ENCODE assay signal across 1 cellular context in the genomic region with DNA sequence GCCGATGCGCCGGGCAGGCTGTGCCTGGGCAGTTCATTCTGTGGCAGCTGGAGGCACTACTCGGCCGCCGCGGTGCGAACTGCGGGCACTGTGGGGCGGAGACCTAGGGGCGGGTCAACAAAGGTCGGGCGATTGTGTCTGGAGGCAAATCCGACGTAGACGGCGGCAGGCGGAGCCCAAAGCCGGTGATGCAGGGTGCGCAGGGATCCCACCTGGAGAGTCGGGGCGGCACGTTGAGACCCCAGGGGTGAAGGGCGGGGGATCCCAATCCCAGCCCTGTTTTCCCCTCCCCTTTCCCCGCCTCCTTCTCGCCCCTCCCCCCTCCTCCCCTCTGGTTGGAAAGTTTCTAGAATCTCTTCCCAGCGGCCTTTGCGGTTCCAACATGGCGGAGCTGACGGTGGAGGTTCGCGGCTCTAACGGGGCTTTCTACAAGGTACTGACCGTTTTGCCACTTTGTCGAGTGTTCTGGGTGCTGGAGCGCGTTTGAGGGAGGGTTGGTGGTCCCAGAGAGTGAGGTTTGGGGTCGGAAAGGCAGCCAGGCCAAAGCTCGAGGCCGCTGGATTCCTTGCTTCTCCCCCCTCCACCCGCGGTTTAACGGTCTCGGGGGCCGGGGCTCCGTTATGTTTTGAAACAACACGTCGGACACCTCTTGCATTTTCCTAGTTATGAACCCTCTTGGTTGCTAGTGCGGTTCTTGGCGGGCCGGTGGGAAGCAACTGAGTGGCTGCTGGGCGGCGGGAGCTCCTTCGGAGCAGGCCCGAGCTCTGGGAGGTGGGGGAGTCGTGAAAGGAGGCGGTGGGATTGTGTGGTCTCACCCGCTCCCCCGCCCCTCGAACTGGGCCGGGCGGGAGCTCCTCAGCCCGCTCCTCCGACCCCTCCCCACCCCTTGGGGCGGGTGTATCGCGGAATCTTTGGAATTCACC.
TF ChIP-seq lines count a peak whose summit lies in the region.

A gene (plus strand): TSS at position 367 of the 923 bp plus-strand sequence. CDS start 16 bp downstream, at position 383.

TF ChIP-seq in HepG2, 621 proteins besides CTCF, POLR2A, EP300 and RAD21 (continued from another document and continues in another):
- TF ChIP-seq ZNF382 (CRISPR knock-in tag; IDR thresholded peaks at IDR 0.05; ENCODE audit: borderline replicate concordance) = no peak
- no peak for TF ChIP-seq ZBTB3 (CRISPR knock-in tag; IDR thresholded peaks at IDR 0.05; ENCODE audit: borderline replicate concordance, low read depth)
- TF ChIP-seq, protein P1, sequence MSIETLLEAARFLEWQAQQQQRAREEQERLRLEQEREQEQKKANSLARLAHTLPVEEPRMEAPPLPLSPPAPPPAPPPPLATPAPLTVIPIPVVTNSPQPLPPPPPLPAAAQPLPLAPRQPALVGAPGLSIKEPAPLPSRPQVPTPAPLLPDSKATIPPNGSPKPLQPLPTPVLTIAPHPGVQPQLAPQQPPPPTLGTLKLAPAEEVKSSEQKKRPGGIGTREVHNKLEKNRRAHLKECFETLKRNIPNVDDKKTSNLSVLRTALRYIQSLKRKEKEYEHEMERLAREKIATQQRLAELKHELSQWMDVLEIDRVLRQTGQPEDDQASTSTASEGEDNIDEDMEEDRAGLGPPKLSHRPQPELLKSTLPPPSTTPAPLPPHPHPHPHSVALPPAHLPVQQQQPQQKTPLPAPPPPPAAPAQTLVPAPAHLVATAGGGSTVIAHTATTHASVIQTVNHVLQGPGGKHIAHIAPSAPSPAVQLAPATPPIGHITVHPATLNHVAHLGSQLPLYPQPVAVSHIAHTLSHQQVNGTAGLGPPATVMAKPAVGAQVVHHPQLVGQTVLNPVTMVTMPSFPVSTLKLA (IDR thresholded peaks at IDR 0.05) = 0 out of 2 replicates have a peak, but pooled peaks have one; percentile 13
- TF ChIP-seq TGIF2 (CRISPR knock-in tag; IDR thresholded peaks at IDR 0.05) = no peak
- no peak for TF ChIP-seq NONO (IDR thresholded peaks at IDR 0.05)
- TF ChIP-seq NONO (CRISPR knock-in tag; conservative IDR thresholded peaks at IDR 0.05) = no peak
- TF ChIP-seq ZNF264 (CRISPR knock-in tag; IDR thresholded peaks at IDR 0.05) = peak; percentile 15; the same call in 1 of the 2 replicates
- TF ChIP-seq ZNF790 (CRISPR knock-in tag; IDR thresholded peaks at IDR 0.05; ENCODE audit: borderline replicate concordance) = no peak
- TF ChIP-seq PPARG (CRISPR knock-in tag; conservative IDR thresholded peaks at IDR 0.05) = no peak
- no peak for TF ChIP-seq NR3C1 (CRISPR knock-in tag; IDR thresholded peaks at IDR 0.05)
- TF ChIP-seq SCMH1 (CRISPR knock-in tag; IDR thresholded peaks at IDR 0.05; ENCODE audit: borderline replicate concordance) = no peak
- peak; percentile 23; the same call in 1 of the 2 replicates for TF ChIP-seq NR2C2 (CRISPR knock-in tag; IDR thresholded peaks at IDR 0.05; ENCODE audit: borderline replicate concordance)
- peak; percentile 70; the same call in 1 of the 2 replicates for TF ChIP-seq FOXC1 (CRISPR knock-in tag; IDR thresholded peaks at IDR 0.05; ENCODE audit: borderline replicate concordance)
- TF ChIP-seq, protein P2, sequence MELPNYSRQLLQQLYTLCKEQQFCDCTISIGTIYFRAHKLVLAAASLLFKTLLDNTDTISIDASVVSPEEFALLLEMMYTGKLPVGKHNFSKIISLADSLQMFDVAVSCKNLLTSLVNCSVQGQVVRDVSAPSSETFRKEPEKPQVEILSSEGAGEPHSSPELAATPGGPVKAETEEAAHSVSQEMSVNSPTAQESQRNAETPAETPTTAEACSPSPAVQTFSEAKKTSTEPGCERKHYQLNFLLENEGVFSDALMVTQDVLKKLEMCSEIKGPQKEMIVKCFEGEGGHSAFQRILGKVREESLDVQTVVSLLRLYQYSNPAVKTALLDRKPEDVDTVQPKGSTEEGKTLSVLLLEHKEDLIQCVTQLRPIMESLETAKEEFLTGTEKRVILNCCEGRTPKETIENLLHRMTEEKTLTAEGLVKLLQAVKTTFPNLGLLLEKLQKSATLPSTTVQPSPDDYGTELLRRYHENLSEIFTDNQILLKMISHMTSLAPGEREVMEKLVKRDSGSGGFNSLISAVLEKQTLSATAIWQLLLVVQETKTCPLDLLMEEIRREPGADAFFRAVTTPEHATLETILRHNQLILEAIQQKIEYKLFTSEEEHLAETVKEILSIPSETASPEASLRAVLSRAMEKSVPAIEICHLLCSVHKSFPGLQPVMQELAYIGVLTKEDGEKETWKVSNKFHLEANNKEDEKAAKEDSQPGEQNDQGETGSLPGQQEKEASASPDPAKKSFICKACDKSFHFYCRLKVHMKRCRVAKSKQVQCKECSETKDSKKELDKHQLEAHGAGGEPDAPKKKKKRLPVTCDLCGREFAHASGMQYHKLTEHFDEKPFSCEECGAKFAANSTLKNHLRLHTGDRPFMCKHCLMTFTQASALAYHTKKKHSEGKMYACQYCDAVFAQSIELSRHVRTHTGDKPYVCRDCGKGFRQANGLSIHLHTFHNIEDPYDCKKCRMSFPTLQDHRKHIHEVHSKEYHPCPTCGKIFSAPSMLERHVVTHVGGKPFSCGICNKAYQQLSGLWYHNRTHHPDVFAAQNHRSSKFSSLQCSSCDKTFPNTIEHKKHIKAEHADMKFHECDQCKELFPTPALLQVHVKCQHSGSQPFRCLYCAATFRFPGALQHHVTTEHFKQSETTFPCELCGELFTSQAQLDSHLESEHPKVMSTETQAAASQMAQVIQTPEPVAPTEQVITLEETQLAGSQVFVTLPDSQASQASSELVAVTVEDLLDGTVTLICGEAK (IDR thresholded peaks at IDR 0.05) = no peak
- TF ChIP-seq, protein P2 (CRISPR knock-in tag; IDR thresholded peaks at IDR 0.05) = no peak; the same call in 1 of the 2 replicates
- no peak for TF ChIP-seq ZFP41 (CRISPR knock-in tag; IDR thresholded peaks at IDR 0.05; ENCODE audit: borderline replicate concordance)
- no peak for TF ChIP-seq SYNCRIP (IDR thresholded peaks at IDR 0.05; ENCODE audit: insufficient read depth, low read depth, low read length)
- peak; percentile 14; the same call in 1 of the 2 replicates for TF ChIP-seq ZNF12 (CRISPR knock-in tag; IDR thresholded peaks at IDR 0.05)
- no peak for TF ChIP-seq IKZF1 (IDR thresholded peaks at IDR 0.05)
- TF ChIP-seq, protein P3, sequence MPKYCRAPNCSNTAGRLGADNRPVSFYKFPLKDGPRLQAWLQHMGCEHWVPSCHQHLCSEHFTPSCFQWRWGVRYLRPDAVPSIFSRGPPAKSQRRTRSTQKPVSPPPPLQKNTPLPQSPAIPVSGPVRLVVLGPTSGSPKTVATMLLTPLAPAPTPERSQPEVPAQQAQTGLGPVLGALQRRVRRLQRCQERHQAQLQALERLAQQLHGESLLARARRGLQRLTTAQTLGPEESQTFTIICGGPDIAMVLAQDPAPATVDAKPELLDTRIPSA (CRISPR knock-in tag; IDR thresholded peaks at IDR 0.05; ENCODE audit: borderline replicate concordance) = 0 out of 2 replicates have a peak, but pooled peaks have one; percentile 46
- peak; percentile 56; the same call in 1 of the 2 replicates for TF ChIP-seq ZNF350 (CRISPR knock-in tag; IDR thresholded peaks at IDR 0.05; ENCODE audit: borderline replicate concordance, low read depth)
- 0 out of 2 replicates have a peak, but pooled peaks have one; percentile 63 for TF ChIP-seq ZNF572 (CRISPR knock-in tag; IDR thresholded peaks at IDR 0.05)
- TF ChIP-seq ZNF670 (CRISPR knock-in tag; IDR thresholded peaks at IDR 0.05; ENCODE audit: borderline replicate concordance) = 0 out of 2 replicates have a peak, but pooled peaks have one; percentile 0
- TF ChIP-seq ZNF543 (CRISPR knock-in tag; IDR thresholded peaks at IDR 0.05) = peak; percentile 97
- TF ChIP-seq ZEB1 (IDR thresholded peaks at IDR 0.05; ENCODE audit: insufficient replicate concordance, low read depth) = no peak
- no peak for TF ChIP-seq ZNF260 (CRISPR knock-in tag; IDR thresholded peaks at IDR 0.05; ENCODE audit: borderline replicate concordance, low read depth)
- no peak for TF ChIP-seq KDM1A (CRISPR knock-in tag; IDR thresholded peaks at IDR 0.05)
- TF ChIP-seq NCOA1 (CRISPR knock-in tag; IDR thresholded peaks at IDR 0.05) = 0 out of 2 replicates have a peak, but pooled peaks have one; percentile 27
- TF ChIP-seq GABPB1 (CRISPR knock-in tag; IDR thresholded peaks at IDR 0.05) = peak; percentile 57
- 0 out of 2 replicates have a peak, but pooled peaks have one; percentile 84 for TF ChIP-seq ARID2 (CRISPR knock-in tag; IDR thresholded peaks at IDR 0.05; ENCODE audit: borderline replicate concordance)
- no peak for TF ChIP-seq CHCHD3 (CRISPR knock-in tag; IDR thresholded peaks at IDR 0.05)
- TF ChIP-seq ZFYVE20 (CRISPR knock-in tag; IDR thresholded peaks at IDR 0.05; ENCODE audit: borderline replicate concordance, low read depth) = no peak
- TF ChIP-seq POLR2AphosphoS5 (IDR thresholded peaks at IDR 0.05; ENCODE audit: low read depth, low read length) = peak; percentile 95
- TF ChIP-seq KLF15 (CRISPR knock-in tag; IDR thresholded peaks at IDR 0.05; ENCODE audit: borderline replicate concordance) = peak; percentile 44; the same call in 1 of the 2 replicates
- TF ChIP-seq ZNF577 (CRISPR knock-in tag; IDR thresholded peaks at IDR 0.05; ENCODE audit: borderline replicate concordance, low read depth) = no peak
- peak; percentile 82 for TF ChIP-seq GATAD1 (CRISPR knock-in tag; IDR thresholded peaks at IDR 0.05)
- TF ChIP-seq ZBTB42 (CRISPR knock-in tag; IDR thresholded peaks at IDR 0.05) = 0 out of 2 replicates have a peak, but pooled peaks have one; percentile 44
- TF ChIP-seq SMAD1 (CRISPR knock-in tag; IDR thresholded peaks at IDR 0.05; ENCODE audit: borderline replicate concordance, low read depth) = no peak
- TF ChIP-seq, protein P4, sequence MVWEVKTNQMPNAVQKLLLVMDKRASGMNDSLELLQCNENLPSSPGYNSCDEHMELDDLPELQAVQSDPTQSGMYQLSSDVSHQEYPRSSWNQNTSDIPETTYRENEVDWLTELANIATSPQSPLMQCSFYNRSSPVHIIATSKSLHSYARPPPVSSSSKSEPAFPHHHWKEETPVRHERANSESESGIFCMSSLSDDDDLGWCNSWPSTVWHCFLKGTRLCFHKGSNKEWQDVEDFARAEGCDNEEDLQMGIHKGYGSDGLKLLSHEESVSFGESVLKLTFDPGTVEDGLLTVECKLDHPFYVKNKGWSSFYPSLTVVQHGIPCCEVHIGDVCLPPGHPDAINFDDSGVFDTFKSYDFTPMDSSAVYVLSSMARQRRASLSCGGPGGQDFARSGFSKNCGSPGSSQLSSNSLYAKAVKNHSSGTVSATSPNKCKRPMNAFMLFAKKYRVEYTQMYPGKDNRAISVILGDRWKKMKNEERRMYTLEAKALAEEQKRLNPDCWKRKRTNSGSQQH (CRISPR knock-in tag; IDR thresholded peaks at IDR 0.05; ENCODE audit: low read depth) = peak; percentile 72
- TF ChIP-seq TEAD3 (CRISPR knock-in tag; optimal IDR thresholded peaks at IDR 0.05; ENCODE audit: borderline replicate concordance) = no peak
- peak; percentile 3 for TF ChIP-seq HNRNPH1 (optimal IDR thresholded peaks at IDR 0.05; ENCODE audit: low read depth, low read length)
- peak; percentile 34; the same call in 1 of the 2 replicates for TF ChIP-seq ZBTB7A (CRISPR knock-in tag; IDR thresholded peaks at IDR 0.05)
- TF ChIP-seq, protein P5, sequence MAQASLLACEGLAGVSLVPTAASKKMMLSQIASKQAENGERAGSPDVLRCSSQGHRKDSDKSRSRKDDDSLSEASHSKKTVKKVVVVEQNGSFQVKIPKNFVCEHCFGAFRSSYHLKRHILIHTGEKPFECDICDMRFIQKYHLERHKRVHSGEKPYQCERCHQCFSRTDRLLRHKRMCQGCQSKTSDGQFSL (CRISPR knock-in tag; IDR thresholded peaks at IDR 0.05) = 0 out of 2 replicates have a peak, but pooled peaks have one; percentile 11
- no peak for TF ChIP-seq CHD2 (IDR thresholded peaks at IDR 0.05; ENCODE audit: low read depth, low read length)
- TF ChIP-seq, protein P6, sequence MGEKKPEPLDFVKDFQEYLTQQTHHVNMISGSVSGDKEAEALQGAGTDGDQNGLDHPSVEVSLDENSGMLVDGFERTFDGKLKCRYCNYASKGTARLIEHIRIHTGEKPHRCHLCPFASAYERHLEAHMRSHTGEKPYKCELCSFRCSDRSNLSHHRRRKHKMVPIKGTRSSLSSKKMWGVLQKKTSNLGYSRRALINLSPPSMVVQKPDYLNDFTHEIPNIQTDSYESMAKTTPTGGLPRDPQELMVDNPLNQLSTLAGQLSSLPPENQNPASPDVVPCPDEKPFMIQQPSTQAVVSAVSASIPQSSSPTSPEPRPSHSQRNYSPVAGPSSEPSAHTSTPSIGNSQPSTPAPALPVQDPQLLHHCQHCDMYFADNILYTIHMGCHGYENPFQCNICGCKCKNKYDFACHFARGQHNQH (CRISPR knock-in tag; IDR thresholded peaks at IDR 0.05) = no peak
- peak; percentile 81 for TF ChIP-seq TAF1 (CRISPR knock-in tag; IDR thresholded peaks at IDR 0.05)
- TF ChIP-seq ZNF138 (CRISPR knock-in tag; IDR thresholded peaks at IDR 0.05; ENCODE audit: low read depth) = no peak
- peak; percentile 66; the same call in 1 of the 2 replicates for TF ChIP-seq SP5 (CRISPR knock-in tag; IDR thresholded peaks at IDR 0.05; ENCODE audit: borderline replicate concordance, low read depth)
